In the genomic region with DNA sequence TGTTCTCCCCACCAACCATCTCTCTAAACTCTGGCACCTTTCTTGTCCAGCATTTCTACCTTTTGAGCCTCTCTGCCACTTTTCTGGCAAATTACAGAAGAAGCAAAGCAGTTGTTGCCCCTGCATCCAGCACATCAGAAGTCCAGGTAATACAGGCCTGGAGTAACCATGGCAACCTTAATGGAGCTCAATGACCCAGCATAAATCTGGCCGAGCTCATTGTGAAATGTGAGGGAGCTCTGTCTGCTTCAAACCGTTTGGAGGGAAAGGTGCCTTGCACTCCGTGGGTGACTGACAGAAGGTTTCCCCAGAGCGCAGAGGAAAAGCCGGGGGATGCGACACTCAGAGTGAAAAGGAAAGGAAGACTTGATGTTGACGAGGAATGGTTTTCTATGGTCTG, we compare ENCODE assay signal across 22 cellular contexts.
DNase-seq lines count a peak whose midpoint lies in the region; ATAC-seq, FAIRE-seq and TF ChIP-seq lines count a peak whose summit lies in the region.
"Had no signal": no experiment of that assay in that cellular context is flagged by ENCODE, and none has a peak within 500 bp of the region (broad histone marks: within the 10 kb centered on the region; RNA-seq: fewer than 3 reads in every experiment).

No MANE protein-coding gene starts in this region.

- H3K9me3 Mint-ChIP-seq in neural progenitor cell = peaks cover 6% of the 10 kb centered on the region
- H3K9me3 Mint-ChIP-seq: IgD-negative memory B cell had no signal

- H3K4me1 Mint-ChIP-seq in neural progenitor cell = peaks cover 49% of the 10 kb centered on the region
- H3K4me1 Mint-ChIP-seq: IgD-negative memory B cell had no signal

- TF ChIP-seq EP300 in H1 (IDR thresholded peaks at IDR 0.05; ENCODE audit: borderline replicate concordance in 1 of 2, low read depth in 2 of 2, low read length in 2 of 2) = no peak

- no peak overlapping the region for H2BK20ac ChIP-seq in H1 (ENCODE audit: low read length)

- no peak overlapping the region for H3K18ac ChIP-seq in H1 (ENCODE audit: extremely low read depth, low read length)

- H3K79me2 ChIP-seq in H1 (ENCODE audit: control insufficient read depth in 1 of 2, insufficient read depth in 2 of 2, low read length in 2 of 2) (no peaks in the 10 kb centered on the region), neural progenitor cell (ENCODE audit: low read depth) (no peaks in the 10 kb centered on the region)

- no peak overlapping the region for H4K8ac ChIP-seq in H1 (ENCODE audit: extremely low read depth, insufficient read depth, low read length)

- H3K9ac ChIP-seq in H1 (replicated peaks in 1 of 4; ENCODE audit: extremely low read depth in 1 of 4, low read depth in 3 of 4, low read length in 3 of 4) (no peak overlapping the region), neural progenitor cell (no peak overlapping the region)

- no peaks in the 10 kb centered on the region for H3K23me2 ChIP-seq in H1 (ENCODE audit: low read depth, low read length)

- CTCF ChIA-PET in H1 (lab: Charles Lee; ENCODE audit: partially characterized antibody) = interaction anchor here (1.0 to 1.7 kb wide), 5 partner anchors 9 to 76 kb away, joined by 3 to 5 read pairs (median 4); no protein-coding TSS in a partner anchor

- peak; percentile 3 to 51 (median 9) for DNase-seq in NCI-H1417 (lab: John Stamatoyannopoulos, UW)
- no peak for DNase-seq in NCI-H1417 treated with DMSO at 0.1 percent for 48 hours (lab: John Stamatoyannopoulos, UW)
- peak; percentile 6 for DNase-seq in NCI-H69 (lab: John Stamatoyannopoulos, UW)
- no peak for DNase-seq in H1 (ENCODE audit: low read depth in 1 of 2, low spot score in 2 of 2)
- peak; percentile 53 for DNase-seq in neural progenitor cell (ENCODE audit: low spot score)
- no peak for DNase-seq in NCI-H524 treated with DMSO at 0.1 percent for 48 hours (lab: John Stamatoyannopoulos, UW)
- DNase-seq: 8988T; CD4-positive, CD25-positive, alpha-beta regulatory T cell; GOT3; Kasumi-1; NCI-H1092 treated with DMSO at 0.1 percent for 48 hours; NCI-H187 treated with DMSO at 0.1 percent for 48 hours; NCI-H2171 treated with DMSO at 0.1 percent for 48 hours; PC-9; SIG-M5 had no signal

- 0 out of 2 replicates have a peak overlapping the region, but pooled peaks have one; percentile 51 for H2BK12ac ChIP-seq in H1 (ENCODE audit: low read depth, low read length)

- H3K4me1 ChIP-seq in H1 (replicated peaks in 1 of 4; ENCODE audit: control insufficient read depth in 3 of 4, insufficient read depth in 4 of 4, low read length in 3 of 4) (no peaks in the 10 kb centered on the region), neural progenitor cell (peaks cover 10% of the 10 kb centered on the region)

- no peaks in the 10 kb centered on the region for H3K36me3 ChIP-seq in H1 (ENCODE audit: control insufficient read depth in 2 of 4, insufficient read depth in 4 of 4, low read length in 3 of 4)
- H3K36me3 ChIP-seq in neural progenitor cell = no peaks in the 10 kb centered on the region

- H3K9me3 ChIP-seq in H1 (ENCODE audit: insufficient read depth in 2 of 2, low read depth in 1 of 2, low read length in 1 of 2) (no peaks in the 10 kb centered on the region), neural progenitor cell (ENCODE audit: low read depth) (no peaks in the 10 kb centered on the region)

- POLR2A ChIA-PET in H1 (lab: Charles Lee; ENCODE audit: partially characterized antibody) = no interaction called here

- TF ChIP-seq RAD21 in H1 (IDR thresholded peaks at IDR 0.05 in 1 of 2, conservative IDR thresholded peaks at IDR 0.05 in 1 of 2; ENCODE audit: low read depth in 2 of 2, low read length in 2 of 2) = no peak

- no peak overlapping the region for H3K27ac Mint-ChIP-seq in neural progenitor cell
- H3K27ac Mint-ChIP-seq: CD4-positive, CD25-positive, alpha-beta regulatory T cell had no signal

- H3K23ac ChIP-seq in H1 (ENCODE audit: insufficient read length) = no peak overlapping the region

- H2BK5ac ChIP-seq in H1 (ENCODE audit: low read depth, low read length) = no peak overlapping the region

- H3K27me3 ChIP-seq in H1 (replicated peaks in 1 of 4; ENCODE audit: control insufficient read depth in 3 of 4, extremely low read depth in 1 of 4, insufficient read depth in 3 of 4, low read length in 3 of 4) = no peaks in the 10 kb centered on the region
- no peaks in the 10 kb centered on the region for H3K27me3 ChIP-seq in neural progenitor cell

- H3K56ac ChIP-seq in H1 (replicated peaks; ENCODE audit: insufficient read length, low read depth, low read length) = no peak overlapping the region

- H3K4me3 ChIP-seq in H1 (ENCODE audit: extremely low read depth in 1 of 4, insufficient read depth in 2 of 4, low read depth in 3 of 4, low read length in 4 of 4) (no peak overlapping the region), neural progenitor cell (no peak overlapping the region)
- H3K4me3 ChIP-seq: PC-9 had no signal

- H4K20me1 ChIP-seq in H1 (replicated peaks in 1 of 2; ENCODE audit: control insufficient read depth in 1 of 2, insufficient read depth in 2 of 2, low read length in 2 of 2) (no peaks in the 10 kb centered on the region), neural progenitor cell (ENCODE audit: low read depth) (no peaks in the 10 kb centered on the region)

- ATAC-seq in HG03175 (IDR thresholded peaks at IDR 0.05; ENCODE audit: unreplicated experiment) (no peak), HG02678 (IDR thresholded peaks at IDR 0.05; ENCODE audit: unreplicated experiment) (no peak)

- H2AFZ ChIP-seq in H1 (ENCODE audit: low read length) (no peak overlapping the region), neural progenitor cell (replicated peaks) (no peak overlapping the region)
- H2AFZ ChIP-seq: PC-9 had no signal

- TF ChIP-seq POLR2A in H1 (IDR thresholded peaks at IDR 0.05; ENCODE audit: control extremely low read depth in 1 of 2, low read depth in 2 of 2, low read length in 2 of 2) = no peak

- no peaks in the 10 kb centered on the region for H3K36me3 Mint-ChIP-seq in neural progenitor cell
- H3K36me3 Mint-ChIP-seq: CD4-positive, CD25-positive, alpha-beta regulatory T cell; IgD-negative memory B cell had no signal

- no peak overlapping the region for H3K4me2 ChIP-seq in H1 (ENCODE audit: insufficient read depth in 1 of 2, low read depth in 2 of 2, low read length in 2 of 2)
- H3K4me2 ChIP-seq in neural progenitor cell = peak overlapping the region; percentile 22
- H3K4me2 ChIP-seq: PC-9 had no signal

- H3F3A ChIP-seq in neural progenitor cell (ENCODE audit: low read depth) = no peaks in the 10 kb centered on the region

- peak overlapping the region; percentile 10; the same call in 1 of the 2 replicates for H2BK15ac ChIP-seq in H1 (ENCODE audit: low read length)

- H3K27me3 Mint-ChIP-seq in neural progenitor cell (ENCODE audit: insufficient read depth, low read depth) = peaks cover 16% of the 10 kb centered on the region

- H4K5ac ChIP-seq in H1 (ENCODE audit: insufficient read length, low read depth, low read length) = no peak overlapping the region

- 82% methylated on average over 7 of the region's 7 CpGs; no CpG with 5 or more reads in 1 of the 2 experiments for WGBS in H1 (ENCODE audit: extremely low coverage in 1 of 2, insufficient coverage in 1 of 2, insufficient read length in 1 of 2, insufficient replicate concordance in 2 of 2, low coverage in 1 of 2, low lambda C conversion rate in 2 of 2, missing lambda C conversion rate in 1 of 2), 2 experiments

- H4K91ac ChIP-seq in H1 (replicated peaks; ENCODE audit: insufficient read length, low read length) = no peak overlapping the region

- no peak overlapping the region for H3K4me3 Mint-ChIP-seq in neural progenitor cell
- H3K4me3 Mint-ChIP-seq: CD4-positive, CD25-positive, alpha-beta regulatory T cell; IgD-negative memory B cell had no signal

- H2AK5ac ChIP-seq in H1 (ENCODE audit: low read depth, low read length) = no peak overlapping the region

- H3K27ac ChIP-seq in H1 (ENCODE audit: low read depth, low read length) (no peak overlapping the region), neural progenitor cell (no peak overlapping the region)
- H3K27ac ChIP-seq: PC-9, RWPE1 had no signal

- no peak overlapping the region for H2BK120ac ChIP-seq in H1 (replicated peaks; ENCODE audit: low read depth, low read length)

- TF ChIP-seq CTCF in H1 (IDR thresholded peaks at IDR 0.05; ENCODE audit: control extremely low read depth in 1 of 3, insufficient read depth in 1 of 3, low read depth in 1 of 3, low read length in 3 of 3) (no peak), neural progenitor cell (IDR thresholded peaks at IDR 0.05) (no peak)

- H3K14ac ChIP-seq in H1 (ENCODE audit: insufficient read length) = no peak overlapping the region

- FAIRE-seq in H1 (lab: Jason Lieb, UNC) = no peak
- FAIRE-seq: GM12892, GM18507, HTR-8/SVneo had no signal

- no peaks in the 10 kb centered on the region for H3K79me1 ChIP-seq in H1 (ENCODE audit: low read depth, low read length)

- no peak overlapping the region for H3K4ac ChIP-seq in H1 (replicated peaks; ENCODE audit: insufficient read length, low read depth, low read length)

TF ChIP-seq in H1, 55 proteins besides CTCF, POLR2A, EP300 and RAD21 (continues in another document):
- TF ChIP-seq SP2 (IDR thresholded peaks at IDR 0.05; ENCODE audit: low read length) (no peak), SP4 (IDR thresholded peaks at IDR 0.05; ENCODE audit: low read length) (no peak), ATF3 (IDR thresholded peaks at IDR 0.05; ENCODE audit: insufficient read depth, low read depth, low read length) (no peak), BACH1 (IDR thresholded peaks at IDR 0.05; ENCODE audit: low read length) (peak; percentile 53), NRF1 (IDR thresholded peaks at IDR 0.05; ENCODE audit: low read depth, low read length) (no peak), SP1 (IDR thresholded peaks at IDR 0.05; ENCODE audit: low read depth, low read length) (no peak)
- TF ChIP-seq, protein P1, sequence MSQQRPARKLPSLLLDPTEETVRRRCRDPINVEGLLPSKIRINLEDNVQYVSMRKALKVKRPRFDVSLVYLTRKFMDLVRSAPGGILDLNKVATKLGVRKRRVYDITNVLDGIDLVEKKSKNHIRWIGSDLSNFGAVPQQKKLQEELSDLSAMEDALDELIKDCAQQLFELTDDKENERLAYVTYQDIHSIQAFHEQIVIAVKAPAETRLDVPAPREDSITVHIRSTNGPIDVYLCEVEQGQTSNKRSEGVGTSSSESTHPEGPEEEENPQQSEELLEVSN (IDR thresholded peaks at IDR 0.05) = peak; percentile 41

Comparison
In these comparisons a context has a peak if more than half of its experiments do, and no peak if none do; other contexts are left out.
1. DNase-seq: peak in NCI-H1417 (3 of 3), NCI-H69 (single experiment) and neural progenitor cell (single experiment); none in NCI-H1417 treated with DMSO at 0.1 percent for 48 hours (single experiment), H1 (0 of 2) and NCI-H524 treated with DMSO at 0.1 percent for 48 hours (single experiment).